In genomic region chr1:212979340-212980122, GRCh38 we compare ENCODE assay signal across 10 cellular contexts. TPM values are rescaled to one million over a fixed set of nuclear protein-coding genes. Genes with fewer than 3 reads are reported as not detected.
A peak's percentile ranks its signal among the peaks of the same experiment; 100 is the strongest.
DNase-seq lines count a peak whose midpoint lies in the region; ATAC-seq, FAIRE-seq and TF ChIP-seq lines count a peak whose summit lies in the region.
"Had no signal": no experiment of that assay in that cellular context is flagged by ENCODE, and none has a peak within 500 bp of the region (broad histone marks: within the 10 kb centered on the region; RNA-seq: fewer than 3 reads in every experiment).

No MANE protein-coding gene starts in this region.

- no peak for TF ChIP-seq EP300 in gastroesophageal sphincter (IDR thresholded peaks at IDR 0.05)

- no peak for TF ChIP-seq CTCF in gastroesophageal sphincter (IDR thresholded peaks at IDR 0.05)

- H3K36me3 ChIP-seq in gastroesophageal sphincter: no peaks in the 10 kb centered on the region
- H3K36me3 ChIP-seq: upper lobe of left lung had no signal

- H3K27ac ChIP-seq in gastroesophageal sphincter: peak overlapping the region in 3 of 4 donors; percentile 43 to 73 (median 67)

- no peak for DNase-seq in GM12891 (ENCODE audit: insufficient read length, low spot score)
- no peak for DNase-seq in ACHN
- DNase-seq in H4 (ENCODE audit: low spot score): no peak
- no peak for DNase-seq in HCEC 1CT
- no peak for DNase-seq in NCI-H446 (lab: John Stamatoyannopoulos, UW)
- DNase-seq: NCI-H2171 treated with DMSO at 0.1 percent for 48 hours, upper lobe of left lung had no signal

- ATAC-seq in GM19397 (IDR thresholded peaks at IDR 0.05; ENCODE audit: unreplicated experiment) (peak; percentile 51), HG03095 (IDR thresholded peaks at IDR 0.05; ENCODE audit: unreplicated experiment) (peak; percentile 71), gastroesophageal sphincter (no peak)

- TF ChIP-seq POLR2A in GM12891 (IDR thresholded peaks at IDR 0.05; ENCODE audit: low read depth, low read length): peak; percentile 68
- no peak for TF ChIP-seq POLR2A in gastroesophageal sphincter (IDR thresholded peaks at IDR 0.05)

- 65 to 76% methylated on average over 3 to 7 of the region's 14 CpGs for WGBS in gastroesophageal sphincter (ENCODE audit: low coverage in 1 of 2), 2 donors

- in situ Hi-C loops in ACHN (cut with HindIII; ENCODE audit: low pct_ligation_motif_present, low pct_unique_long_range_greater_than_20kb, low sequenced_read_pairs): no loop called here

- no peaks in the 10 kb centered on the region for H3K9me3 ChIP-seq in gastroesophageal sphincter
- H3K9me3 ChIP-seq: upper lobe of left lung had no signal

- H3K4me3 ChIP-seq in gastroesophageal sphincter: no peak overlapping the region
- H3K4me3 ChIP-seq: upper lobe of left lung had no signal

- H3K4me1 ChIP-seq in gastroesophageal sphincter: peaks cover 0 to 27% (median 16%) of the 10 kb centered on the region in 3 donors

- no peaks in the 10 kb centered on the region for H3K27me3 ChIP-seq in gastroesophageal sphincter
- H3K27me3 ChIP-seq: upper lobe of left lung had no signal

- FAIRE-seq in GM12891 (lab: Jason Lieb, UNC): peak; percentile 81

TF ChIP-seq in GM12891, 5 proteins besides CTCF, POLR2A, EP300 and RAD21:
- TF ChIP-seq POU2F2 (IDR thresholded peaks at IDR 0.05; ENCODE audit: low read depth, low read length): peak; percentile 64; the same call in 1 of the 2 replicates
- no peak for TF ChIP-seq SPI1 (IDR thresholded peaks at IDR 0.05; ENCODE audit: low read depth, low read length)
- TF ChIP-seq TAF1 (IDR thresholded peaks at IDR 0.05; ENCODE audit: low read depth, low read length): 0 out of 2 replicates have a peak, but pooled peaks have one; percentile 28
- no peak for TF ChIP-seq PAX5 (IDR thresholded peaks at IDR 0.05; ENCODE audit: insufficient read depth, low read length, severe bottlenecking)
- peak; percentile 78 for TF ChIP-seq POLR2AphosphoS5 (IDR thresholded peaks at IDR 0.05; ENCODE audit: low read depth, low read length)

RNA-seq across cellular contexts. Expression of gene VASH2, which starts 29.2 kb away (rescaled TPM):
- 8.0 TPM for polyA plus RNA-seq in GM12891 (2012; ENCODE audit: low read depth, missing spikeins)
- total RNA-seq in gastroesophageal sphincter: 1 to 10 TPM in 3 of 4 donors, under 1 TPM in 1; 0.67 to 9.0 (median 1.5) TPM
- 0.31 and 2.5 TPM in 2 replicates for total RNA-seq in H4 (2014; rRNA removed; shearing (Covaris generic))

RNA-seq across cellular contexts. Expression of gene ANGEL2, which starts 36.1 kb away (rescaled TPM):
- 12.2 TPM for polyA plus RNA-seq in GM12891 (2012; ENCODE audit: low read depth, missing spikeins)
- 10 to 100 TPM; 20.9 to 85.1 (median 39.0) TPM for total RNA-seq in gastroesophageal sphincter
- 30.8 and 32.7 TPM in 2 replicates for total RNA-seq in H4 (2014; rRNA removed; shearing (Covaris generic))
